ENCODE assay signal across 8 cellular contexts in the genomic region with DNA sequence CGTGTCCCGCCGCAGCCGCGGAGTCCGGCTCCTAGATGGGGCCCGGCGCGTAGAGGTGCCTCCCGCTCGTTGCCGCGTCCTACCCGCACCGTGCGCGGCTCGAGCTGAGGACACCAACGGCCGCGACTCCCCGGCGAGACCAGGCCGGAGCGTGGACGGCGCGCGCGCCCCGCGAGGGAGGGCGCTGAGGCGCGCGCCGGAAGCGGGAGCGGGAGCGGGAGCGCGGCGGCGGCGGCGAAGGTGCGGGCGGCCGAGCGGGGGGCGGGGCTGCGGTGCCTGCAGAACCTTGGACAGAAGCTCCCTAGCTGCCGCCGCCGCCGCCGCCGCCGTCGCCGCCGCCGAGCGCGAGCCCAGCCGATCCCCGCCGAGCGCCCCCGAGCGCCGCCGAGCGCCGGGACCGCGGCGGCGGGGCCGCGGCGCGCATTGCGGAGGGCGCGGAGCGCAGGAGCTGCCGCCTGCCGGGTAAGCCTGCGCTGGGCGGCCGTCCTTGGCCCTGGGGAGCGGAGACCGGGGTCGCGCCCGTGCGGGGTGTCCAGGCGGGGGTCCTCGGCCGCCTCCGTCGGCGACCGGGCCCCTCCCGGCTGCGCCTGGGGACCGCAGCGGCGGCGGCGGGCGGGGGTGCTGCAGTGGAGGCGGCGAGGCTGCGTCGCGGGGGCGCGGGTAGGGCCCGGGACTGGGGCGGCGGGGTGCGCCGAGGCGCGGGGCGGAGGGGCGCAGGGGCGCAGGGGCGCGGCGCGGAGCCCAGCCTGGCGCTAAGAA. TPM values are rescaled to one million over a fixed set of nuclear protein-coding genes. Genes with fewer than 3 reads are reported as not detected.
DNase-seq lines count a peak whose midpoint lies in the region; ATAC-seq and TF ChIP-seq lines count a peak whose summit lies in the region.

TSS of gene CDK5R1 (plus strand) at position 293 of the 759 bp plus-strand sequence. CDS start 628 bp downstream, outside the sequence.

- peak; percentile 49 for ATAC-seq in GM19463 (IDR thresholded peaks at IDR 0.05; ENCODE audit: unreplicated experiment)

- peak within 1 kb of the TSS; percentile 79 for H3K4me3 ChIP-seq in CD8-positive, alpha-beta memory T cell (ENCODE audit: low read length)
- H3K4me3 ChIP-seq in HUES48 (ENCODE audit: low read depth, low read length) (peak within 1 kb of the TSS; percentile 69), osteoblast (ENCODE audit: insufficient read depth, low read length) (peak within 1 kb of the TSS; percentile 76)

- peaks cover 40 to 48% (median 45%) of the 10 kb centered on the region in 3 donors for H3K4me1 Mint-ChIP-seq in CD8-positive, alpha-beta memory T cell

- H3K27ac Mint-ChIP-seq in CD8-positive, alpha-beta memory T cell = peak within 1 kb of the TSS; percentile 50 to 92 (median 80)

- H3K9me3 Mint-ChIP-seq in CD8-positive, alpha-beta memory T cell = no peaks in the 10 kb centered on the region

- peak within 1 kb of the TSS; percentile 87 to 94 (median 92) for H3K4me3 Mint-ChIP-seq in CD8-positive, alpha-beta memory T cell

- peaks cover 0 to 32% (median 0%) of the 10 kb centered on the region in 3 donors for H3K36me3 Mint-ChIP-seq in CD8-positive, alpha-beta memory T cell

- H3K36me3 ChIP-seq in CD8-positive, alpha-beta memory T cell (ENCODE audit: insufficient read depth, low read length) = no peaks in the 10 kb centered on the region
- H3K36me3 ChIP-seq in HUES48 (ENCODE audit: control insufficient read depth, insufficient read depth, low read length) = peaks cover 45% of the 10 kb centered on the region
- peaks cover 12% of the 10 kb centered on the region for H3K36me3 ChIP-seq in osteoblast (ENCODE audit: insufficient read depth, low read length)

- no peaks in the 10 kb centered on the region for H3K79me2 ChIP-seq in osteoblast (ENCODE audit: insufficient read depth, low read length)

- CTCF ChIA-PET in CD8-positive, alpha-beta memory T cell (lab: Charles Lee) = interaction anchor here (0.9 to 6.7 kb wide), 6 partner anchors 10 to 390 kb away, joined by 3 to 44 read pairs (median 4); partner anchors contain the start of gene MYO1D

- H3K4me2 ChIP-seq in osteoblast (ENCODE audit: insufficient read depth, low read length) = peak within 1 kb of the TSS; percentile 93

- H3K9ac ChIP-seq in HUES48 (ENCODE audit: low read depth, low read length) = peak within 1 kb of the TSS; percentile 73

- no peaks in the 10 kb centered on the region for H3K9me3 ChIP-seq in CD8-positive, alpha-beta memory T cell (ENCODE audit: low read length)
- H3K9me3 ChIP-seq in HUES48 (ENCODE audit: control insufficient read depth, insufficient read depth, low read length) = no peaks in the 10 kb centered on the region
- no peaks in the 10 kb centered on the region for H3K9me3 ChIP-seq in osteoblast (ENCODE audit: low read depth, low read length)

- peaks cover 46% of the 10 kb centered on the region for H3K4me1 ChIP-seq in CD8-positive, alpha-beta memory T cell (ENCODE audit: insufficient read depth, low read length)
- H3K4me1 ChIP-seq in HUES48 (ENCODE audit: control insufficient read depth, insufficient read depth, low read length) (peaks cover 42% of the 10 kb centered on the region), osteoblast (ENCODE audit: insufficient read depth, low read length) (peaks cover 18% of the 10 kb centered on the region)

- peak; percentile 66 to 79 (median 76) for DNase-seq in CD8-positive, alpha-beta memory T cell
- peak; percentile 31 to 63 for DNase-seq in SHP77 (lab: John Stamatoyannopoulos, UW)
- peak; percentile 79 for DNase-seq in activated naive CD4-positive, alpha-beta T cell treated with anti-CD3 and anti-CD28 coated beads, Interleukin-2, amount 50 U/mL, for 16 hours
- DNase-seq in head of caudate nucleus = peak in 38 of 42 donors; percentile 46 to 86 (median 74)
- DNase-seq in osteoblast (ENCODE audit: insufficient read length, low spot score, missing footprints) = peak; percentile 98
- peak; percentile 52 for DNase-seq in ureter (ENCODE audit: low spot score)

- no peaks in the 10 kb centered on the region for H3K27me3 ChIP-seq in CD8-positive, alpha-beta memory T cell (ENCODE audit: insufficient read depth, low read length, poor library complexity, severe bottlenecking)
- H3K27me3 ChIP-seq in HUES48 (ENCODE audit: control insufficient read depth, insufficient read depth, low read length) (no peaks in the 10 kb centered on the region), osteoblast (ENCODE audit: insufficient read depth, low read length) (no peaks in the 10 kb centered on the region)

- intact Hi-C loops in head of caudate nucleus (cut with DNase I) = loop anchor here (2.0 to 10.0 kb wide), 3 partner anchors 140 to 390 kb away; partner anchors contain the start of gene MYO1D

- POLR2A ChIA-PET in CD8-positive, alpha-beta memory T cell (lab: Charles Lee) = interaction anchor here (0.9 to 1.6 kb wide), 7 partner anchors 18 to 389 kb away, joined by 3 to 23 read pairs (median 3); no protein-coding TSS in a partner anchor

- peaks cover 0 to 3% of the 10 kb centered on the region in 2 donors for H3K27me3 Mint-ChIP-seq in CD8-positive, alpha-beta memory T cell

- H3K27ac ChIP-seq in CD8-positive, alpha-beta memory T cell (ENCODE audit: low read depth, low read length) = peak within 1 kb of the TSS; percentile 24
- H3K27ac ChIP-seq in HUES48 (ENCODE audit: low read depth, low read length) = peak within 1 kb of the TSS; percentile 80
- peak within 1 kb of the TSS; percentile 42 for H3K27ac ChIP-seq in osteoblast (ENCODE audit: low read depth, low read length)

- H4K20me1 ChIP-seq in osteoblast (ENCODE audit: insufficient read depth, low read length) = peaks cover 10% of the 10 kb centered on the region

- peak within 1 kb of the TSS; percentile 83 for H2AFZ ChIP-seq in osteoblast (ENCODE audit: low read length)

- TF ChIP-seq CTCF in osteoblast (IDR thresholded peaks at IDR 0.05; ENCODE audit: extremely low read depth, low read depth, low read length) = no peak

RNA-seq across cellular contexts. Expression of gene CDK5R1, which starts in this region (rescaled TPM):
- 1 to 10 TPM; 6.8 to 7.0 TPM for total RNA-seq in CD8-positive, alpha-beta memory T cell
- 6.0 TPM for polyA plus RNA-seq in CD8-positive, alpha-beta memory T cell
- total RNA-seq in osteoblast = 0.59 and 0.72 TPM in 2 replicates
- total RNA-seq in ureter = 0.83 TPM

Comparison
In these comparisons a context has a peak if more than half of its experiments do, and no peak if none do; other contexts are left out.
1. Peak in every context shown above with its lines: DNase-seq, ATAC-seq, H3K4me3 ChIP-seq and H3K27ac ChIP-seq.
2. Peak in DNase-seq, H3K4me3 ChIP-seq, H3K27ac ChIP-seq and H3K4me2 ChIP-seq in osteoblast; RNA of the gene not detected or under 1 TPM.
3. Peak in DNase-seq in ureter; RNA of the gene not detected or under 1 TPM.
4. DNase-seq: peak in every context shown above with its lines; median percentile 98 in osteoblast; 79 in activated naive CD4-positive, alpha-beta T cell treated with anti-CD3 and anti-CD28 coated beads, Interleukin-2, amount 50 U/mL, for 16 hours; 76 in CD8-positive, alpha-beta memory T cell; 74 in head of caudate nucleus; 52 in ureter; 47 in SHP77.
5. H3K27ac ChIP-seq: peak in every context shown above with its lines; median percentile 80 in HUES48; 42 in osteoblast; 24 in CD8-positive, alpha-beta memory T cell.